In the genomic region with DNA sequence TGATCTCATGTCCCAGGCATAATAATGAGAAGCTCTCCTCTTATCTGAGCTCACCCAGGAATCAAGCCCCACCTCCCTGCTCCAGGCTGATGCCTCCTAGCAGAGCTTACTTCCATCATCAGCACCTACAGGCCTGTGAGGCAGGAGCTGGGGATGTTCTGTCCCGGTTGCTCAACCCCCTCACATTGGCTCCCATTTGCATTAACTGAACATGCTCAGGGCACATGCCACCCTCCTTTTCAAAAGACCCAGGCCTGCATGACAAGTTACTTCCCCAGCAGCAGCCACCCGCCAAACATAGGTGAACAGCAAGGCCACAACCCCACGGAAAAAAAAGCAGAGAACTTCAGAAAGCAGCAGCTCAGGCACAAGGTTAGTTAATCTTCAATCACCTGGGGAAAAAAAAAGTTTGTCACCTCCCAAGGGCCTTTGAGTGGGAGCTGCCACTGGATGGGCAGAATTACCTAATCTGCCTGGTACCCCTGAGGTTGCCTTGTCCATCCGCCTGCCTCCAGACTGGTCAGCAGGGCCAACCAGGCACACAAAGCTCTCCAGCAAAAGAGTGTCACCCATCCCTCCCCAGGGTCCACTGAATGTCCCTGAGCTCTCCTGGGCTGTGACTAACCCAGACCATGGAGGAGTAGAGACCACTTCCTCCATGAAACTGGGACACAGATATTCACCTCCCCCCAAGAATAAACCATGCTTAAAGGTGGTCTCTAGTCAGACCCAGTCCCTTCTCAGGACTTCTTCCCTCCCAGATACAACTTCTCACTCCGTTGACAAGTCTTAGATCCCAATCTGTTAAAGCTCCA, we compare ENCODE assay signal across 19 cellular contexts. TPM values are rescaled to one million over a fixed set of nuclear protein-coding genes. Genes with fewer than 3 reads are reported as not detected.
DNase-seq lines count a peak whose midpoint lies in the region; ATAC-seq, FAIRE-seq and TF ChIP-seq lines count a peak whose summit lies in the region.
"Had no signal": no experiment of that assay in that cellular context is flagged by ENCODE, and none has a peak within 500 bp of the region (broad histone marks: within the 10 kb centered on the region; RNA-seq: fewer than 3 reads in every experiment).

No MANE protein-coding gene starts in this region.

- no peak for TF ChIP-seq EP300 in GM12878 (IDR thresholded peaks at IDR 0.05; ENCODE audit: borderline replicate concordance in 1 of 2, control insufficient read depth in 1 of 2, low read depth in 2 of 2, low read length in 2 of 2)

- no TSS peak for BruUV-seq in GM12878 (replicated peaks; lab: Mats Ljungman, UMichigan)

- in situ Hi-C loops in GM12878 (cut with MboI), result no loop called here

- SMC1A ChIA-PET in GM12878 (lab: Charles Lee; ENCODE audit: uncharacterized antibody, unreplicated experiment), result interaction anchor here (0.6 to 7.8 kb wide), 25 partner anchors 7 to 439 kb away, joined by 3 to 101 read pairs (median 7); no protein-coding TSS in a partner anchor

- RAD21 ChIA-PET in GM12878 (lab: Charles Lee; ENCODE audit: unreplicated experiment), result interaction anchor here (0.8 to 15.4 kb wide), 25 partner anchors 7 to 306 kb away, joined by 3 to 254 read pairs (median 6); a partner anchor contains a TSS

- no peak for FAIRE-seq in GM12878 (lab: Jason Lieb, UNC)

- TF ChIP-seq RAD21 in GM12878 (IDR thresholded peaks at IDR 0.05; ENCODE audit: insufficient read depth, low read depth, low read length), result no peak

- CTCF ChIA-PET in HEK293 (lab: Yijun Ruan, JAX) (interaction anchor here (0.6 to 2.1 kb wide), 15 partner anchors 10 to 196 kb away, joined by 3 to 8 read pairs (median 4); a partner anchor contains a TSS), GM12878 (lab: Yijun Ruan, JAX) (interaction anchor here (0.6 to 6.2 kb wide), 29 partner anchors 9 to 306 kb away, joined by 3 to 35 read pairs (median 3); a partner anchor contains a TSS)

- H3K9ac ChIP-seq in GM12878 (ENCODE audit: control insufficient read depth, insufficient read depth, low read length), result peak overlapping the region; percentile 68

- H3K79me2 ChIP-seq in GM12878 (ENCODE audit: control insufficient read depth, insufficient read depth, low read length), result peaks cover 64% of the 10 kb centered on the region

- DNase-seq in GM12878 (ENCODE audit: low read depth, low spot score) (no peak), putamen (ENCODE audit: low spot score) (peak; percentile 70), HuH-7 (ENCODE audit: low spot score) (no peak), DMS153 treated with DMSO at 0.1 percent for 48 hours (lab: John Stamatoyannopoulos, UW; ENCODE audit: unreplicated experiment) (no peak)
- DNase-seq: activated CD4-positive, CD25-positive, alpha-beta regulatory T cell treated with anti-CD3 and anti-CD28 coated beads, Interleukin-2, amount 50 U/mL, for 72 hours; activated T-cell treated with anti-CD3 and anti-CD28 coated beads for 4 hours; effector memory CD4-positive, alpha-beta T cell; left cardiac atrium; NCI-H1105 treated with DMSO at 0.1 percent for 48 hours; NCI-H2171; Right ventricle myocardium superior; spleen; stomach had no signal

- 29% methylated on average over 5 of the region's 5 CpGs for WGBS in GM12878 (ENCODE audit: insufficient coverage, insufficient replicate concordance, low lambda C conversion rate, missing lambda C conversion rate)

- H3K9me3 ChIP-seq in HEK293 (ENCODE audit: control insufficient read depth, insufficient read depth, low read depth, low read length), result no peaks in the 10 kb centered on the region
- H3K9me3 ChIP-seq in GM12878 (replicated peaks; ENCODE audit: control insufficient read depth, insufficient read depth, low read length), result no peaks in the 10 kb centered on the region
- H3K9me3 ChIP-seq: adrenal gland, spleen, stomach had no signal

- H4K20me1 ChIP-seq in GM12878 (ENCODE audit: control insufficient read depth, insufficient read depth), result no peaks in the 10 kb centered on the region

- POLR2A ChIA-PET in HEK293 (lab: Yijun Ruan, JAX), result interaction anchor here (0.5 kb wide), 1 partner anchor 257 kb away, joined by 11 read pairs; no protein-coding TSS in a partner anchor
- POLR2A ChIA-PET in GM12878 (lab: Charles Lee), result interaction anchor here (0.7 to 11.9 kb wide), 14 partner anchors 7 to 90 kb away, joined by 3 to 204 read pairs (median 9); a partner anchor contains a TSS

- H3K4me3 ChIP-seq in GM08714 (ENCODE audit: low read length) (peak overlapping the region; percentile 40; the same call in 1 of the 2 replicates), HEK293 (ENCODE audit: low read depth, low read length) (no peak overlapping the region), GM12878 (peak overlapping the region; percentile 49)
- H3K4me3 ChIP-seq: adrenal gland, spleen had no signal

- TF ChIP-seq CTCF in HEK293 (tag by site-specific recombination; IDR thresholded peaks at IDR 0.05) (no peak), GM12878 (IDR thresholded peaks at IDR 0.05 in 2 of 3, conservative IDR thresholded peaks at IDR 0.05 in 1 of 3; ENCODE audit: control insufficient read depth in 2 of 3, extremely low read depth in 1 of 3, insufficient read depth in 1 of 3, low read depth in 3 of 3, low read length in 3 of 3) (no peak)

- H3K27ac ChIP-seq in HEK293 (ENCODE audit: extremely low read depth, low read depth, low read length), result no peak overlapping the region
- peak overlapping the region; percentile 79 for H3K27ac ChIP-seq in GM12878 (ENCODE audit: control insufficient read depth, insufficient read depth)
- H3K27ac ChIP-seq: spleen, stomach had no signal

- H3K36me3 ChIP-seq in HEK293 (ENCODE audit: control insufficient read depth in 2 of 2, insufficient read depth in 1 of 2, low read length in 2 of 2) (no peaks in the 10 kb centered on the region), GM12878 (ENCODE audit: control insufficient read depth in 2 of 2, insufficient read depth in 2 of 2, low read length in 1 of 2) (no peaks in the 10 kb centered on the region)
- H3K36me3 ChIP-seq: adrenal gland, spleen, stomach had no signal

- H3K27me3 ChIP-seq in GM12878 (replicated peaks in 1 of 2; ENCODE audit: control insufficient read depth in 2 of 2, insufficient read depth in 2 of 2, low read length in 1 of 2), result no peaks in the 10 kb centered on the region
- H3K27me3 ChIP-seq: adrenal gland had no signal

- TF ChIP-seq POLR2A in GM12878 (IDR thresholded peaks at IDR 0.05; ENCODE audit: low read depth, low read length), result no peak

- H3K4me2 ChIP-seq in GM12878 (ENCODE audit: control insufficient read depth, insufficient read depth), result peak overlapping the region; percentile 96

- H2AFZ ChIP-seq in GM12878 (ENCODE audit: control insufficient read depth, low read depth, low read length), result no peak overlapping the region; the same call in 1 of the 2 replicates

- H3K4me1 ChIP-seq in HEK293 (ENCODE audit: control insufficient read depth, insufficient read depth, low read length) (peaks cover 5% of the 10 kb centered on the region), GM12878 (ENCODE audit: control insufficient read depth, insufficient read depth, low read length) (peaks cover 81% of the 10 kb centered on the region)

- peak; percentile 0; the same call in 1 of the 3 replicates for ATAC-seq in GM12878
- ATAC-seq in GM18517 (IDR thresholded peaks at IDR 0.05; ENCODE audit: unreplicated experiment), result no peak
- no peak for ATAC-seq in GM19324 (IDR thresholded peaks at IDR 0.05; ENCODE audit: low FRiP score, unreplicated experiment)
- ATAC-seq: HCT116, left cardiac atrium had no signal

- intact Hi-C loops in GM12878 (cut with micrococcal nuclease; ENCODE audit: unreplicated experiment), result loop anchor here (5.0 kb wide), 2 partner anchors 197 to 258 kb away; a partner anchor contains a TSS

TF ChIP-seq in GM12878, 131 proteins besides CTCF, POLR2A, EP300 and RAD21 (continues in another document):
- TF ChIP-seq PAX8 (IDR thresholded peaks at IDR 0.05) (no peak), IKZF2 (IDR thresholded peaks at IDR 0.05) (peak; percentile 34 to 55; a peak in 3 of 4 replicates), NR2F1 (conservative IDR thresholded peaks at IDR 0.05) (0 out of 2 replicates have a peak, but pooled peaks have one; percentile 21), BHLHE40 (IDR thresholded peaks at IDR 0.05; ENCODE audit: borderline replicate concordance in 1 of 2, low read depth in 2 of 2, low read length in 1 of 2) (peak in 1 of 2 experiments; percentile 62; a peak in 1 of 4 replicates), HDGF (IDR thresholded peaks at IDR 0.05) (peak; percentile 23; the same call in 1 of the 2 replicates), GATAD2B (conservative IDR thresholded peaks at IDR 0.05; ENCODE audit: low read depth) (peak; percentile 39; the same call in 1 of the 2 replicates)
- TF ChIP-seq, protein P1, sequence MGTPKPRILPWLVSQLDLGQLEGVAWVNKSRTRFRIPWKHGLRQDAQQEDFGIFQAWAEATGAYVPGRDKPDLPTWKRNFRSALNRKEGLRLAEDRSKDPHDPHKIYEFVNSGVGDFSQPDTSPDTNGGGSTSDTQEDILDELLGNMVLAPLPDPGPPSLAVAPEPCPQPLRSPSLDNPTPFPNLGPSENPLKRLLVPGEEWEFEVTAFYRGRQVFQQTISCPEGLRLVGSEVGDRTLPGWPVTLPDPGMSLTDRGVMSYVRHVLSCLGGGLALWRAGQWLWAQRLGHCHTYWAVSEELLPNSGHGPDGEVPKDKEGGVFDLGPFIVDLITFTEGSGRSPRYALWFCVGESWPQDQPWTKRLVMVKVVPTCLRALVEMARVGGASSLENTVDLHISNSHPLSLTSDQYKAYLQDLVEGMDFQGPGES (IDR thresholded peaks at IDR 0.05), result no peak

RNA-seq across cellular contexts. Expression of a gene that starts 4.4 kb away (rescaled TPM):
- 53.8 and 54.8 TPM in 2 replicates for total RNA-seq in GM12878 (2013; cell fraction: nucleolus; rRNA removed)
- total RNA-seq in GM12878 (2014; rRNA removed), result 13.2 and 15.8 TPM in 2 replicates
- total RNA-seq in GM12878 (2014; rRNA removed; fragmentation: Illumina TruSeq; extraction: Trizol), result 9.9 and 11.8 TPM in 2 replicates
- 15.3 and 17.3 TPM in 2 replicates for total RNA-seq in GM12878 (2021)
- 9.5 TPM for polyA plus RNA-seq in GM12878 (2011; ENCODE audit: low read depth)
- polyA plus RNA-seq in GM12878 (2011; rRNA removed), result 13.5 and 17.4 TPM in 2 replicates
- 24.6 and 29.9 TPM in 2 replicates for polyA plus RNA-seq in GM12878 (2011; cell fraction: cytosol; rRNA removed)
- polyA plus RNA-seq in GM12878 (2011; cell fraction: nucleus; rRNA removed), result 21.5 and 27.0 TPM in 2 replicates
- polyA plus RNA-seq in GM12878 (2012), result 13.6 and 19.7 TPM in 2 replicates
- polyA plus RNA-seq in GM12878 (2014; fragmentation: Illumina TruSeq; extraction: Trizol), result 10.9 and 14.1 TPM in 2 replicates
- 1 to 10 TPM; 3.5 to 6.4 TPM for polyA plus RNA-seq in GM12878 (2014; fragmentation: Nextera tagmentation; extraction: Ambion mirVana)
- polyA plus RNA-seq in GM12878 (2014; rRNA removed), result 13.6 and 13.8 TPM in 2 replicates
- 10 to 100 TPM; 25.8 to 26.4 TPM for polyA plus RNA-seq in GM12878 (2016; fragmentation: Nextera tagmentation; extraction: Ambion mirVana)
- polyA minus RNA-seq in GM12878 (2011; rRNA and poly(A)+ RNA removed), result 59.0 and 61.8 TPM in 2 replicates
- 11.6 and 12.3 TPM in 2 replicates for polyA minus RNA-seq in GM12878 (2011; cell fraction: cytosol; rRNA and poly(A)+ RNA removed)
- polyA minus RNA-seq in GM12878 (2011; cell fraction: nucleus; rRNA and poly(A)+ RNA removed), result 16.3 and 26.8 TPM in 2 replicates
